ENCODE assay signal across 9 cellular contexts in genomic region chr11:59755701-59756495, GRCh38. TPM values are rescaled to one million over a fixed set of nuclear protein-coding genes. Genes with fewer than 3 reads are reported as not detected.
DNase-seq lines count a peak whose midpoint lies in the region; ATAC-seq and TF ChIP-seq lines count a peak whose summit lies in the region.
"Had no signal": no experiment of that assay in that cellular context is flagged by ENCODE, and none has a peak within 500 bp of the region (broad histone marks: within the 10 kb centered on the region; RNA-seq: fewer than 3 reads in every experiment).

No MANE protein-coding gene starts in this region.

- H3K4me2 ChIP-seq in fibroblast of lung (ENCODE audit: extremely low read depth, insufficient read depth, low read length) = peak overlapping the region; percentile 59

- no peaks in the 10 kb centered on the region for H3K27me3 Mint-ChIP-seq in Calu3 (ENCODE audit: unreplicated experiment)

- intact Hi-C loops in Calu3 (cut with micrococcal nuclease; ENCODE audit: unreplicated experiment) = loop anchor here (2.0 to 10.0 kb wide), 3 partner anchors 21 to 159 kb away; partner anchors contain the start of gene PATL1

- H3K4me3 ChIP-seq in fibroblast of lung (replicated peaks in 1 of 4; ENCODE audit: control extremely low read depth in 1 of 4, insufficient read depth in 1 of 4, low read depth in 3 of 4, low read length in 4 of 4) (peak overlapping the region; percentile 41 to 88 (median 71)), muscle layer of colon (ENCODE audit: low read depth in 1 of 2, low read length in 2 of 2) (peak overlapping the region; percentile 61 to 93)

- no peak for TF ChIP-seq CTCF in Calu3 (IDR thresholded peaks at IDR 0.05; ENCODE audit: unreplicated experiment)
- TF ChIP-seq CTCF in fibroblast of lung (conservative IDR thresholded peaks at IDR 0.05 in 1 of 2, IDR thresholded peaks at IDR 0.05 in 1 of 2; ENCODE audit: low read depth in 1 of 2, low read length in 2 of 2) = no peak

- H3K36me3 ChIP-seq in fibroblast of lung (ENCODE audit: control insufficient read depth, insufficient read depth, low read length) = no peaks in the 10 kb centered on the region
- no peaks in the 10 kb centered on the region for H3K36me3 ChIP-seq in muscle layer of colon (ENCODE audit: insufficient read depth, low read length)

- ATAC-seq in HG02759 (IDR thresholded peaks at IDR 0.05; ENCODE audit: unreplicated experiment) (peak; percentile 14), GM21786 (IDR thresholded peaks at IDR 0.05; ENCODE audit: unreplicated experiment) (no peak)

- H3K36me3 Mint-ChIP-seq in Calu3 (ENCODE audit: insufficient read depth, unreplicated experiment) = peaks cover 42% of the 10 kb centered on the region

- H4K20me1 ChIP-seq in fibroblast of lung (ENCODE audit: control insufficient read depth, extremely low read depth, insufficient read depth, low read length) = no peaks in the 10 kb centered on the region

- H3K9ac ChIP-seq in fibroblast of lung (ENCODE audit: insufficient read depth, low read length) (peak overlapping the region; percentile 83), muscle layer of colon (ENCODE audit: low read length) (no peak overlapping the region)

- H3K4me1 ChIP-seq in fibroblast of lung (ENCODE audit: control insufficient read depth, extremely low read depth, insufficient read depth, low read length) = peaks cover 2% of the 10 kb centered on the region
- H3K4me1 ChIP-seq in muscle layer of colon (ENCODE audit: insufficient read depth, low read length) = peaks cover 12% of the 10 kb centered on the region

- H3K79me2 ChIP-seq in fibroblast of lung (ENCODE audit: control insufficient read depth, insufficient read depth, low read length) = peaks cover 17% of the 10 kb centered on the region

- H3K27ac ChIP-seq in fibroblast of lung (ENCODE audit: insufficient read depth, low read length) (peak overlapping the region; percentile 82), muscle layer of colon (ENCODE audit: low read depth, low read length) (peak overlapping the region; percentile 65)

- no peaks in the 10 kb centered on the region for H3K9me3 ChIP-seq in fibroblast of lung (ENCODE audit: control insufficient read depth, insufficient read depth, low read depth, low read length)
- no peaks in the 10 kb centered on the region for H3K9me3 ChIP-seq in muscle layer of colon (ENCODE audit: low read length)

- BruUV-seq in Calu3 (replicated peaks; lab: Mats Ljungman, UMichigan) = no TSS peak

- no peaks in the 10 kb centered on the region for H3K9me3 Mint-ChIP-seq in Calu3 (ENCODE audit: low read depth, unreplicated experiment)

- H2AFZ ChIP-seq in fibroblast of lung (ENCODE audit: low read length) = peak overlapping the region; percentile 21

- CTCF ChIA-PET in Calu3 (lab: Charles Lee) = interaction anchor here (0.5 to 2.6 kb wide), 8 partner anchors 21 to 496 kb away, joined by 3 to 14 read pairs (median 5); partner anchors contain the start of gene MRPL16

- H3K4me1 Mint-ChIP-seq in Calu3 (ENCODE audit: low read depth, unreplicated experiment) = peaks cover 48% of the 10 kb centered on the region

- H3K27ac Mint-ChIP-seq in Calu3 (ENCODE audit: unreplicated experiment) = peak overlapping the region; percentile 80

- H3K27me3 ChIP-seq in fibroblast of lung (ENCODE audit: control insufficient read depth, insufficient read depth, low read length) (no peaks in the 10 kb centered on the region), muscle layer of colon (ENCODE audit: control insufficient read depth in 1 of 2, insufficient read depth in 2 of 2, low read length in 2 of 2) (no peaks in the 10 kb centered on the region)

- DNase-seq in Calu3 (peak; percentile 90), NOMO-1 treated with dmso at 0.1 percent for 144 hours (lab: John Stamatoyannopoulos, UW; ENCODE audit: unreplicated experiment) (peak; percentile 30), fibroblast of lung (ENCODE audit: low read depth in 2 of 2) (peak; percentile 77), stromal cell of bone marrow (ENCODE audit: low read depth) (peak; percentile 55)
- peak; percentile 48 for DNase-seq in activated effector memory CD4-positive, alpha-beta T cell treated with Interleukin-2 at 50 U/mL for 16 hours

- H3K4me3 Mint-ChIP-seq in Calu3 (ENCODE audit: low read depth, unreplicated experiment) = peak overlapping the region; percentile 81

RNA-seq across cellular contexts. Expression of gene STX3, which starts 0.7 kb away (rescaled TPM):
- 50.1 and 56.9 TPM in 2 replicates for total RNA-seq in Calu3 (2022)
- 19.0 and 23.9 TPM in 2 replicates for total RNA-seq in fibroblast of lung
- polyA plus RNA-seq in fibroblast of lung = 21.9 and 22.0 TPM in 2 replicates
- 11.1 and 14.8 TPM in 2 replicates for polyA plus RNA-seq in fibroblast of lung (2012)
- polyA minus RNA-seq in fibroblast of lung (ENCODE audit: low replicate concordance) = 4.7 and 7.6 TPM in 2 replicates

RNA-seq across cellular contexts. Expression of gene OR10V1, which starts 42.3 kb away (rescaled TPM):
- total RNA-seq in Calu3 (2022) (not detected in 2 replicates), fibroblast of lung (not detected in 2 replicates)
- not detected in 2 replicates for polyA plus RNA-seq in fibroblast of lung
- polyA plus RNA-seq in fibroblast of lung (2012) = not detected in 2 replicates
- 2.9 TPM in 1 of 2 replicates, not detected in the other for polyA minus RNA-seq in fibroblast of lung (ENCODE audit: low replicate concordance)
- total RNA-seq: activated CD8-positive, alpha-beta memory T cell treated with anti-CD3 and anti-CD28 coated beads for 36 hours had no signal

RNA-seq across cellular contexts. Expression of gene MRPL16, which starts 54.7 kb away (rescaled TPM):
- total RNA-seq in Calu3 (2022) = 49.8 and 51.2 TPM in 2 replicates
- 39.3 and 43.1 TPM in 2 replicates for total RNA-seq in fibroblast of lung
- 64.9 and 70.9 TPM in 2 replicates for polyA plus RNA-seq in fibroblast of lung
- polyA plus RNA-seq in fibroblast of lung (2012) = 47.8 and 52.5 TPM in 2 replicates
- 9.9 and 19.2 TPM in 2 replicates for polyA minus RNA-seq in fibroblast of lung (ENCODE audit: low replicate concordance)

Comparison
In these comparisons a context has a peak if more than half of its experiments do, and no peak if none do; other contexts are left out.
1. DNase-seq: peak in every context shown above with its lines; median percentile 90 in Calu3; 77 in fibroblast of lung; 55 in stromal cell of bone marrow; 48 in activated effector memory CD4-positive, alpha-beta T cell treated with Interleukin-2 at 50 U/mL for 16 hours; 30 in NOMO-1 treated with dmso at 0.1 percent for 144 hours.